26 cellular contexts compared by ENCODE assay signal in genomic region chr20:41061155-41061554, GRCh38.
"Had no signal": no experiment of that assay in that cellular context is flagged by ENCODE, and none has a peak within 500 bp of the region (broad histone marks: within the 10 kb centered on the region; RNA-seq: fewer than 3 reads in every experiment).

No MANE protein-coding gene starts in this region.

- H3K4me3 ChIP-seq: PC-9, SK-N-MC had no signal

- H3K27ac ChIP-seq: PC-9, SK-N-MC had no signal

- H3K4me2 ChIP-seq: PC-9 had no signal

- H2AFZ ChIP-seq: PC-9 had no signal

- DNase-seq: activated B cell treated with CpG ODN at 0.5 μM for 24 hours; activated CD4-positive, alpha-beta T cell treated with anti-CD3 and anti-CD28 coated beads for 1 hour; activated CD4-positive, alpha-beta T cell treated with anti-CD3 and anti-CD28 coated beads, Interleukin-2, amount 10 ng/mL, durations not matched to agents 24 days and 14 days; activated CD4-positive, alpha-beta T cell treated with anti-CD3 and anti-CD28 coated beads, Interleukin-2, amount 50 U/mL, for 48 hours; activated CD8-positive, alpha-beta memory T cell treated with anti-CD3 and anti-CD28 coated beads, Interleukin-2, amount 10 ng/mL, durations not matched to agents 7 days and 5 days; activated gamma-delta T cell treated with Interleukin-2 at 50 U/mL for 16 hours; activated naive CD4-positive, alpha-beta T cell treated with anti-CD3 and anti-CD28 coated beads, Interleukin-2, amount 10 ng/mL, durations not matched to agents 7 days and 5 days; activated naive CD8-positive, alpha-beta T cell treated with anti-CD3 and anti-CD28 coated beads for 36 hours; activated T-cell treated with anti-CD3 and anti-CD28 coated beads, Interleukin-2, amount 50 U/mL, for 4 hours; anterior cingulate cortex; MM.1S; NCI-H1105; NCI-H1436; NCI-H187; NCI-H2081; NCI-H510A treated with DMSO at 0.1 percent for 48 hours; NCI-H69; NK-92 treated with Interleukin-12 subunit alpha and Interleukin-12 subunit beta, amount 100 ng/mL, for 24 hours; PC-9; SIG-M5; T-cell; T-helper 2 cell; T1000 had no signal

- H3K27ac Mint-ChIP-seq: activated B cell treated with CpG ODN at 0.5 μM for 24 hours; activated CD4-positive, alpha-beta T cell treated with anti-CD3 and anti-CD28 coated beads, Interleukin-2, amount 10 ng/mL, durations not matched to agents 24 days and 14 days; activated CD8-positive, alpha-beta memory T cell treated with anti-CD3 and anti-CD28 coated beads, Interleukin-2, amount 10 ng/mL, durations not matched to agents 7 days and 5 days; activated naive CD4-positive, alpha-beta T cell treated with anti-CD3 and anti-CD28 coated beads, Interleukin-2, amount 10 ng/mL, durations not matched to agents 7 days and 5 days; activated naive CD8-positive, alpha-beta T cell treated with anti-CD3 and anti-CD28 coated beads for 36 hours; activated T-helper 2 cell treated with anti-CD3 and anti-CD28 coated beads, Interferon-gamma antibody, Interleukin-2, Interleukin-4, amounts not matched to agents 10 μg/mL and 5 μg/mL and 100 μg/mL, durations not matched to agents 14 hours and 24 hours and 36 hours had no signal

- ATAC-seq: activated CD8-positive, alpha-beta memory T cell treated with anti-CD3 and anti-CD28 coated beads, Interleukin-2, amount 10 ng/mL, durations not matched to agents 7 days and 5 days; activated T-cell treated with anti-CD3 and anti-CD28 coated beads, Interleukin-2, amount 50 U/mL, for 4 hours; T-cell had no signal

- H3K9me3 Mint-ChIP-seq: activated B cell treated with CpG ODN at 0.5 μM for 24 hours; activated CD4-positive, alpha-beta T cell treated with anti-CD3 and anti-CD28 coated beads, Interleukin-2, amount 10 ng/mL, durations not matched to agents 24 days and 14 days; activated naive CD4-positive, alpha-beta T cell treated with anti-CD3 and anti-CD28 coated beads, Interleukin-2, amount 10 ng/mL, durations not matched to agents 7 days and 5 days; activated naive CD8-positive, alpha-beta T cell treated with anti-CD3 and anti-CD28 coated beads for 36 hours; activated T-helper 2 cell treated with anti-CD3 and anti-CD28 coated beads, Interferon-gamma antibody, Interleukin-2, Interleukin-4, amounts not matched to agents 10 μg/mL and 5 μg/mL and 100 μg/mL, durations not matched to agents 14 hours and 24 hours and 36 hours; central memory CD8-positive, alpha-beta T cell; T-cell had no signal

- H3K4me3 Mint-ChIP-seq: activated B cell treated with CpG ODN at 0.5 μM for 24 hours; activated CD4-positive, alpha-beta T cell treated with anti-CD3 and anti-CD28 coated beads, Interleukin-2, amount 10 ng/mL, durations not matched to agents 24 days and 14 days; activated CD8-positive, alpha-beta memory T cell treated with anti-CD3 and anti-CD28 coated beads, Interleukin-2, amount 10 ng/mL, durations not matched to agents 7 days and 5 days; activated naive CD4-positive, alpha-beta T cell treated with anti-CD3 and anti-CD28 coated beads, Interleukin-2, amount 10 ng/mL, durations not matched to agents 7 days and 5 days; activated naive CD8-positive, alpha-beta T cell treated with anti-CD3 and anti-CD28 coated beads for 36 hours; activated T-cell treated with anti-CD3 and anti-CD28 coated beads, Interleukin-2, amount 50 U/mL, for 4 hours; central memory CD8-positive, alpha-beta T cell; T-cell had no signal

- H3K27me3 Mint-ChIP-seq: activated B cell treated with CpG ODN at 0.5 μM for 24 hours; activated CD4-positive, alpha-beta T cell treated with anti-CD3 and anti-CD28 coated beads, Interleukin-2, amount 10 ng/mL, durations not matched to agents 24 days and 14 days; activated CD8-positive, alpha-beta memory T cell treated with anti-CD3 and anti-CD28 coated beads, Interleukin-2, amount 10 ng/mL, durations not matched to agents 7 days and 5 days; activated naive CD4-positive, alpha-beta T cell treated with anti-CD3 and anti-CD28 coated beads, Interleukin-2, amount 10 ng/mL, durations not matched to agents 7 days and 5 days; activated naive CD8-positive, alpha-beta T cell treated with anti-CD3 and anti-CD28 coated beads for 36 hours; central memory CD8-positive, alpha-beta T cell; T-cell had no signal
